ENCODE assay signal across 21 cellular contexts in the genomic region with DNA sequence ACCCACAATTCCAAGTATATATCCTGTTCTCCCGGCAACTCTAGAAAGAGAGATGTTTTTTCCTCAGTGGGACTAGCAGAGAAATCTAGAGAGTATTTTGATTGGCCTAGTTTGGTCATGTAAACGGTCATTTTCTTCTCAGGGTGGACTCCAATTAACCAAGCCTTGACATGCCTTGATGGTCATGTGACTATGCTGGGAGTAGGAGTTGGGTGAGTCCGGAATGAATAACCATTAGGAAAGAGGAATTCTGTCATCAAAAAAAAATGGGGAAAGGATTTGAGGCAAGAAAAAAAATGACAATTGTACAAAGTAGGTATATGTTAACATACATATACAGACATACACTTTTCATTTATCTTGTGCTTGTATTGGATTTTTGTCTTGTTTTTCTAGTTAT.
"Had no signal": no experiment of that assay in that cellular context is flagged by ENCODE, and none has a peak within 500 bp of the region (broad histone marks: within the 10 kb centered on the region; RNA-seq: fewer than 3 reads in every experiment).

No MANE protein-coding gene starts in this region.

- H3K9ac ChIP-seq: KMS-11, SK-N-SH had no signal

- FAIRE-seq: HTR-8/SVneo, K562, RCC 7860 had no signal

- H3K9me3 ChIP-seq: SK-N-SH had no signal

- DNase-seq: Kasumi-1, NCI-H1092, NCI-H1105 treated with DMSO at 0.1 percent for 48 hours, NCI-H1436 treated with DMSO at 0.1 percent for 48 hours, NCI-H1694, NCI-H187 treated with DMSO at 0.1 percent for 48 hours, NCI-H2029 treated with DMSO at 0.1 percent for 48 hours, NCI-H2171 treated with DMSO at 0.1 percent for 48 hours, NCI-H2227 treated with DMSO at 0.1 percent for 48 hours, NCI-H524, NCI-H526 treated with DMSO at 0.1 percent for 48 hours, NCI-H774, RPMI8226, SHP77, SK-N-SH, SW 1271 had no signal

- H3K4me3 ChIP-seq: K562 had no signal

- H3K27ac ChIP-seq: HL-60, KMS-11 had no signal

- H3K4me2 ChIP-seq: KMS-11, SK-N-SH had no signal
